In the genomic region with DNA sequence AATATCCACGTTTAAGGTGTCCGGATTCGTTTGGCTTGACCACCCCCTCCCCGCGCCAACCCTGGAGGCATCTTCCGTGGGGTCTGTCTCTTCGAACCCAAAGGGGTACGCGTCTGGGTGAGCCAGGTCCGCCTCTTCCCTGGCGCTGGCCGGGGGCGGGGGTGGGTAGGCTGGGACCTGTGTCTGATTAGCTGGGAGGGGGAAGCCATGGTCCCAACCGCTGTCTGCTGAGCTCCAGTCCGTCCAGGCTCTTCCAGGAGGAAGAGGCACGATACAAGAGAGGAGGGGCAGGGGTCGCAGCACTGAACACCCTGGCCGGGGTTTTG, we compare ENCODE assay signal across 11 cellular contexts. TPM values are rescaled to one million over a fixed set of nuclear protein-coding genes. Genes with fewer than 3 reads are reported as not detected.
DNase-seq lines count a peak whose midpoint lies in the region; ATAC-seq, FAIRE-seq and TF ChIP-seq lines count a peak whose summit lies in the region.
"Had no signal": no experiment of that assay in that cellular context is flagged by ENCODE, and none has a peak within 500 bp of the region (broad histone marks: within the 10 kb centered on the region; RNA-seq: fewer than 3 reads in every experiment).

A gene with protein sequence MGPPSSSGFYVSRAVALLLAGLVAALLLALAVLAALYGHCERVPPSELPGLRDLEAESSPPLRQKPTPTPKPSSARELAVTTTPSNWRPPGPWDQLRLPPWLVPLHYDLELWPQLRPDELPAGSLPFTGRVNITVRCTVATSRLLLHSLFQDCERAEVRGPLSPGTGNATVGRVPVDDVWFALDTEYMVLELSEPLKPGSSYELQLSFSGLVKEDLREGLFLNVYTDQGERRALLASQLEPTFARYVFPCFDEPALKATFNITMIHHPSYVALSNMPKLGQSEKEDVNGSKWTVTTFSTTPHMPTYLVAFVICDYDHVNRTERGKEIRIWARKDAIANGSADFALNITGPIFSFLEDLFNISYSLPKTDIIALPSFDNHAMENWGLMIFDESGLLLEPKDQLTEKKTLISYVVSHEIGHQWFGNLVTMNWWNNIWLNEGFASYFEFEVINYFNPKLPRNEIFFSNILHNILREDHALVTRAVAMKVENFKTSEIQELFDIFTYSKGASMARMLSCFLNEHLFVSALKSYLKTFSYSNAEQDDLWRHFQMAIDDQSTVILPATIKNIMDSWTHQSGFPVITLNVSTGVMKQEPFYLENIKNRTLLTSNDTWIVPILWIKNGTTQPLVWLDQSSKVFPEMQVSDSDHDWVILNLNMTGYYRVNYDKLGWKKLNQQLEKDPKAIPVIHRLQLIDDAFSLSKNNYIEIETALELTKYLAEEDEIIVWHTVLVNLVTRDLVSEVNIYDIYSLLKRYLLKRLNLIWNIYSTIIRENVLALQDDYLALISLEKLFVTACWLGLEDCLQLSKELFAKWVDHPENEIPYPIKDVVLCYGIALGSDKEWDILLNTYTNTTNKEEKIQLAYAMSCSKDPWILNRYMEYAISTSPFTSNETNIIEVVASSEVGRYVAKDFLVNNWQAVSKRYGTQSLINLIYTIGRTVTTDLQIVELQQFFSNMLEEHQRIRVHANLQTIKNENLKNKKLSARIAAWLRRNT (plus strand): TSS at position 237 of the 326 bp plus-strand sequence. CDS start 143 bp downstream, outside the sequence.

- H3K27me3 Mint-ChIP-seq in activated naive CD8-positive, alpha-beta T cell treated with anti-CD3 and anti-CD28 coated beads, Interleukin-2, amount 10 ng/mL, durations not matched to agents 7 days and 5 days = peaks cover 68% of the 10 kb centered on the region

- H3K4me1 Mint-ChIP-seq in activated naive CD8-positive, alpha-beta T cell treated with anti-CD3 and anti-CD28 coated beads, Interleukin-2, amount 10 ng/mL, durations not matched to agents 7 days and 5 days = peaks cover 7% of the 10 kb centered on the region
- H3K4me1 Mint-ChIP-seq: central memory CD8-positive, alpha-beta T cell had no signal

- no peak within 1 kb of the TSS for H3K27ac Mint-ChIP-seq in activated naive CD8-positive, alpha-beta T cell treated with anti-CD3 and anti-CD28 coated beads, Interleukin-2, amount 10 ng/mL, durations not matched to agents 7 days and 5 days
- H3K27ac Mint-ChIP-seq: natural killer cell had no signal

- H3K9me3 ChIP-seq in hepatocyte (ENCODE audit: low read depth) = no peaks in the 10 kb centered on the region
- H3K9me3 ChIP-seq in gastrocnemius medialis = no peaks in the 10 kb centered on the region

- intact Hi-C loops in gastrocnemius medialis (cut with DNase I; ENCODE audit: low total_unique reads) = no loop called here

- WGBS in hepatocyte (ENCODE audit: low lambda C conversion rate, missing lambda C conversion rate) = 50% methylated on average over 13 of the region's 18 CpGs

- no peaks in the 10 kb centered on the region for H3K36me3 ChIP-seq in hepatocyte (replicated peaks; ENCODE audit: insufficient read depth, low read depth)
- no peaks in the 10 kb centered on the region for H3K36me3 ChIP-seq in gastrocnemius medialis

- peaks cover 17% of the 10 kb centered on the region for H3K27me3 ChIP-seq in hepatocyte
- peaks cover 37 to 57% (median 43%) of the 10 kb centered on the region in 3 donors for H3K27me3 ChIP-seq in gastrocnemius medialis

- no peak for FAIRE-seq in urothelium cell line (lab: Jason Lieb, UNC)

- H3K9me2 ChIP-seq in hepatocyte (replicated peaks; ENCODE audit: insufficient read depth) = no peaks in the 10 kb centered on the region

- no peaks in the 10 kb centered on the region for H3K9me3 Mint-ChIP-seq in activated naive CD8-positive, alpha-beta T cell treated with anti-CD3 and anti-CD28 coated beads, Interleukin-2, amount 10 ng/mL, durations not matched to agents 7 days and 5 days
- H3K9me3 Mint-ChIP-seq: central memory CD8-positive, alpha-beta T cell; natural killer cell had no signal

- peak within 1 kb of the TSS; percentile 84 for H3K4me2 ChIP-seq in hepatocyte

- H3K4me3 Mint-ChIP-seq in activated naive CD8-positive, alpha-beta T cell treated with anti-CD3 and anti-CD28 coated beads, Interleukin-2, amount 10 ng/mL, durations not matched to agents 7 days and 5 days = peak within 1 kb of the TSS; percentile 20
- H3K4me3 Mint-ChIP-seq: central memory CD8-positive, alpha-beta T cell had no signal

- no peaks in the 10 kb centered on the region for H3K36me3 Mint-ChIP-seq in activated naive CD8-positive, alpha-beta T cell treated with anti-CD3 and anti-CD28 coated beads, Interleukin-2, amount 10 ng/mL, durations not matched to agents 7 days and 5 days
- H3K36me3 Mint-ChIP-seq: natural killer cell had no signal

- peak within 1 kb of the TSS; percentile 30; the same call in 1 of the 2 replicates for H3K4me3 ChIP-seq in GM08714 (ENCODE audit: low read length)
- H3K4me3 ChIP-seq in hepatocyte = no peak within 1 kb of the TSS
- H3K4me3 ChIP-seq in gastrocnemius medialis = peak within 1 kb of the TSS; percentile 12 to 49 (median 37)

- no peak for ATAC-seq in activated naive CD8-positive, alpha-beta T cell treated with anti-CD3 and anti-CD28 coated beads, Interleukin-2, amount 10 ng/mL, durations not matched to agents 7 days and 5 days (ENCODE audit: low read depth)
- ATAC-seq in gastrocnemius medialis = peak in 1 of 2 donors; percentile 30
- ATAC-seq in HG03139 (IDR thresholded peaks at IDR 0.05; ENCODE audit: unreplicated experiment) = no peak

- H3K79me2 ChIP-seq in hepatocyte = no peaks in the 10 kb centered on the region

- in situ Hi-C loops in gastrocnemius medialis (cut with MboI; ENCODE audit: low sequenced_read_pairs in 4 of 4) = no loop called here

- no peaks in the 10 kb centered on the region for H4K20me1 ChIP-seq in hepatocyte (ENCODE audit: insufficient read depth, poor library complexity, severe bottlenecking)

- peak; percentile 26 for DNase-seq in activated naive CD8-positive, alpha-beta T cell treated with anti-CD3 and anti-CD28 coated beads, Interleukin-2, amount 10 ng/mL, durations not matched to agents 7 days and 5 days
- DNase-seq in hepatocyte (ENCODE audit: low spot score) = no peak
- no peak for DNase-seq in gastrocnemius medialis
- DNase-seq in islet precursor cell = no peak
- no peak for DNase-seq in NCI-H2171 (lab: John Stamatoyannopoulos, UW)
- no peak for DNase-seq in urothelium cell line (ENCODE audit: low spot score)
- DNase-seq: natural killer cell, NCI-H226 had no signal

- TF ChIP-seq CTCF in hepatocyte (IDR thresholded peaks at IDR 0.05; ENCODE audit: poor library complexity) = no peak
- TF ChIP-seq CTCF in gastrocnemius medialis (IDR thresholded peaks at IDR 0.05 in 4 of 5, conservative IDR thresholded peaks at IDR 0.05 in 1 of 5) = no peak

- TF ChIP-seq POLR2A in gastrocnemius medialis (IDR thresholded peaks at IDR 0.05) = no peak

- H2AFZ ChIP-seq in hepatocyte = peak within 1 kb of the TSS; percentile 60

- H3K27ac ChIP-seq in hepatocyte = no peak within 1 kb of the TSS
- H3K27ac ChIP-seq in gastrocnemius medialis = peak within 1 kb of the TSS in 1 of 4 donors; percentile 48

- POLR2A ChIA-PET in activated naive CD8-positive, alpha-beta T cell treated with anti-CD3 and anti-CD28 coated beads, Interleukin-2, amount 10 ng/mL, durations not matched to agents 7 days and 5 days (lab: Charles Lee) = no interaction called here

- no peaks in the 10 kb centered on the region for H3K4me1 ChIP-seq in hepatocyte (ENCODE audit: insufficient read depth)
- H3K4me1 ChIP-seq in gastrocnemius medialis = no peaks in the 10 kb centered on the region

RNA-seq across cellular contexts. Expression of the gene that starts here (rescaled TPM):
- not detected for total RNA-seq in activated naive CD8-positive, alpha-beta T cell treated with anti-CD3 and anti-CD28 coated beads, Interleukin-2, amount 10 ng/mL, durations not matched to agents 7 days and 5 days
- total RNA-seq in hepatocyte (0.36 and 0.43 TPM in 2 replicates), gastrocnemius medialis (1 to 10 TPM in 1 of 4 donors, under 1 TPM in 3; 0.63 to 2.2 (median 0.78) TPM)
- polyA plus RNA-seq in hepatocyte = not detected in 2 replicates

Comparison
In these comparisons a context has a peak if more than half of its experiments do, and no peak if none do; other contexts are left out.
1. Peak in DNase-seq in activated naive CD8-positive, alpha-beta T cell treated with anti-CD3 and anti-CD28 coated beads, Interleukin-2, amount 10 ng/mL, durations not matched to agents 7 days and 5 days; RNA of the gene not detected or under 1 TPM.